Comparison of ENCODE assay signal across 32 cellular contexts in genomic region chr18:78994531-78994930, GRCh38. TPM values are rescaled to one million over a fixed set of nuclear protein-coding genes. Genes with fewer than 3 reads are reported as not detected.
"Had no signal": no experiment of that assay in that cellular context is flagged by ENCODE, and none has a peak within 500 bp of the region (broad histone marks: within the 10 kb centered on the region; RNA-seq: fewer than 3 reads in every experiment).

No MANE protein-coding gene starts in this region.

- H3K4me3 ChIP-seq: left lung, lung, neural progenitor cell, ovary, right atrium auricular region, right lobe of liver, smooth muscle cell, testis, thyroid gland, transverse colon, upper lobe of right lung had no signal

- H2AFZ ChIP-seq: neural progenitor cell had no signal

- H3K4me1 Mint-ChIP-seq: immature natural killer cell; naive B cell; natural killer cell; stimulated activated memory B cell treated with anti-CD40 and anti-IgM and Interleukin-4, amounts not matched to agents 10 μg/mL and 1 μg/mL and 100 μg/mL, for 72 hours; stimulated activated naive CD8-positive, alpha-beta T cell treated with anti-CD3 and anti-CD28 coated beads, Interleukin-15, amount 100 ng/mL, for 72 hours had no signal

- H3K27ac ChIP-seq: left lung, neural progenitor cell, ovary, right atrium auricular region, right lobe of liver, testis, thyroid gland, transverse colon, upper lobe of right lung had no signal

- H3K4me3 Mint-ChIP-seq: immature natural killer cell; mesothelial cell of epicardium; naive B cell; natural killer cell; nephron progenitor cell; neural progenitor cell; stimulated activated memory B cell treated with anti-CD40 and anti-IgM and Interleukin-4, amounts not matched to agents 10 μg/mL and 1 μg/mL and 100 μg/mL, for 72 hours; stimulated activated naive CD8-positive, alpha-beta T cell treated with anti-CD3 and anti-CD28 coated beads, Interleukin-15, amount 100 ng/mL, for 72 hours had no signal

- H3K9me3 Mint-ChIP-seq: immature natural killer cell; mesothelial cell of epicardium; natural killer cell; stimulated activated memory B cell treated with anti-CD40 and anti-IgM and Interleukin-4, amounts not matched to agents 10 μg/mL and 1 μg/mL and 100 μg/mL, for 72 hours; stimulated activated naive CD8-positive, alpha-beta T cell treated with anti-CD3 and anti-CD28 coated beads, Interleukin-15, amount 100 ng/mL, for 72 hours had no signal

- FAIRE-seq: islet of Langerhans, kidney, urothelium cell line had no signal

- DNase-seq: hypothalamus; immature natural killer cell; kidney; left colon; mesendoderm; naive B cell; natural killer cell; nephron progenitor cell; right lobe of liver; stimulated activated CD4-positive, alpha-beta T cell treated with anti-CD3 and anti-CD28 coated beads, Interleukin-1b, Interleukin-23, amount 100 ng/mL, for 48 hours; stimulated activated CD4-positive, alpha-beta T cell treated with anti-CD3 and anti-CD28 coated beads, Interleukin-2, amount 100 ng/mL, for 48 hours; stimulated activated CD4-positive, alpha-beta T cell treated with anti-CD3 and anti-CD28 coated beads, Interleukin-4, amount 100 ng/mL, for 4 hours; stimulated activated CD8-positive, alpha-beta memory T cell treated with anti-CD3 and anti-CD28 coated beads, Interleukin-4, amount 100 ng/mL, for 48 hours; stimulated activated naive CD4-positive, alpha-beta T cell treated with Interleukin-2 at 50 U/mL for 16 hours; stimulated activated naive CD8-positive, alpha-beta T cell treated with anti-CD3 and anti-CD28 coated beads, Interleukin-15, amount 100 ng/mL, for 72 hours; substantia nigra; testis; thyroid gland; transverse colon; upper lobe of right lung had no signal

- H3K36me3 ChIP-seq: left lung, neural progenitor cell, ovary, right atrium auricular region, right lobe of liver, thyroid gland, transverse colon, upper lobe of right lung had no signal

- H3K4me1 ChIP-seq: left lung, right atrium auricular region, right lobe of liver, testis, thyroid gland, transverse colon, upper lobe of right lung had no signal

- H3K27ac Mint-ChIP-seq: immature natural killer cell; mesothelial cell of epicardium; naive B cell; natural killer cell; nephron progenitor cell; neural progenitor cell; progenitor cell of endocrine pancreas; stimulated activated memory B cell treated with anti-CD40 and anti-IgM and Interleukin-4, amounts not matched to agents 10 μg/mL and 1 μg/mL and 100 μg/mL, for 72 hours; stimulated activated naive CD8-positive, alpha-beta T cell treated with anti-CD3 and anti-CD28 coated beads, Interleukin-15, amount 100 ng/mL, for 72 hours had no signal

- H3K4me2 ChIP-seq: neural progenitor cell, smooth muscle cell had no signal

- ATAC-seq: left colon, left lung, natural killer cell had no signal

- H3K27me3 Mint-ChIP-seq: stimulated activated memory B cell treated with anti-CD40 and anti-IgM and Interleukin-4, amounts not matched to agents 10 μg/mL and 1 μg/mL and 100 μg/mL, for 72 hours had no signal

- H3K9me3 ChIP-seq: ovary, right atrium auricular region, right lobe of liver, testis, thyroid gland, transverse colon, upper lobe of right lung had no signal

- H3K9ac ChIP-seq: neural progenitor cell had no signal

- H3K36me3 Mint-ChIP-seq: immature natural killer cell; mesothelial cell of epicardium; naive B cell; natural killer cell; stimulated activated memory B cell treated with anti-CD40 and anti-IgM and Interleukin-4, amounts not matched to agents 10 μg/mL and 1 μg/mL and 100 μg/mL, for 72 hours had no signal

- H3K27me3 ChIP-seq: neural progenitor cell, ovary, right atrium auricular region, right lobe of liver, testis, thyroid gland had no signal

RNA-seq across cellular contexts. Expression of gene SALL3, which starts 14.9 kb away (rescaled TPM):
- total RNA-seq: left colon, left lung, natural killer cell, right lobe of liver, skeletal muscle tissue, upper lobe of right lung had no signal
- polyA plus RNA-seq: immature natural killer cell, lung had no signal
